ENCODE assay signal across 1 cellular context in genomic region chr19:48443262-48443661, GRCh38.
TF ChIP-seq lines count a peak whose summit lies in the region.

No MANE protein-coding gene starts in this region.

TF ChIP-seq in endothelial cell of umbilical vein, 7 proteins besides CTCF, POLR2A, EP300 and RAD21:
- TF ChIP-seq EZH2 (IDR thresholded peaks at IDR 0.05; ENCODE audit: borderline replicate concordance, low read depth, low read length, severe bottlenecking) (peak; percentile 97), GATA2 (IDR thresholded peaks at IDR 0.05; ENCODE audit: insufficient read depth, insufficient read length, low read depth, low read length) (no peak)
